In genomic region chr13:62583466-62583865, GRCh38 we compare ENCODE assay signal across 28 cellular contexts.
"Had no signal": no experiment of that assay in that cellular context is flagged by ENCODE, and none has a peak within 500 bp of the region (broad histone marks: within the 10 kb centered on the region; RNA-seq: fewer than 3 reads in every experiment).

No MANE protein-coding gene starts in this region.

- H3K27me3 Mint-ChIP-seq: effector memory CD8-positive, alpha-beta T cell; naive thymus-derived CD4-positive, alpha-beta T cell had no signal

- H3K4me1 ChIP-seq: esophagus squamous epithelium, heart right ventricle, left lung, psoas muscle, sigmoid colon, stomach, thyroid gland, vagina had no signal

- DNase-seq: cortex of kidney; effector memory CD8-positive, alpha-beta T cell; erythroblast; esophagus squamous epithelium; foreskin melanocyte; glutamatergic neuron; heart right ventricle; hippocampal formation; kidney; left lung; mesenchymal stem cell; midbrain; naive thymus-derived CD4-positive, alpha-beta T cell; nucleus accumbens; ovary; posterior cingulate gyrus; psoas muscle; right cardiac atrium; sigmoid colon; stimulated activated CD4-positive, alpha-beta T cell treated with anti-CD3 and anti-CD28 coated beads, Interleukin-2, amount 100 ng/mL, for 24 hours; stimulated activated CD4-positive, alpha-beta T cell treated with anti-CD3 and anti-CD28 coated beads, Interleukin-4, amount 100 ng/mL, for 24 hours; stimulated activated naive CD4-positive, alpha-beta T cell treated with Interleukin-2 at 50 U/mL for 16 hours; stomach; thyroid gland; trophoblast cell had no signal

- H3K36me3 ChIP-seq: esophagus squamous epithelium, heart right ventricle, left lung, sigmoid colon, stomach, thyroid gland, vagina had no signal

- H3K27me3 ChIP-seq: esophagus squamous epithelium, heart right ventricle, left lung, ovary, sigmoid colon, stomach, thyroid gland, vagina had no signal

- H3K27ac ChIP-seq: esophagus squamous epithelium, heart right ventricle, left lung, ovary, psoas muscle, sigmoid colon, stomach, thyroid gland, vagina had no signal

- H3K4me1 Mint-ChIP-seq: naive thymus-derived CD4-positive, alpha-beta T cell; nephron; stimulated activated effector memory CD8-positive, alpha-beta T cell treated with anti-CD3 and anti-CD28 coated beads, Interleukin-12 subunit alpha, Interleukin-12 subunit beta, amount 100 ng/mL, for 72 hours had no signal

- ATAC-seq: effector memory CD8-positive, alpha-beta T cell; heart right ventricle; left lung; naive thymus-derived CD4-positive, alpha-beta T cell; psoas muscle; right cardiac atrium; stimulated activated effector memory CD8-positive, alpha-beta T cell treated with anti-CD3 and anti-CD28 coated beads, Interleukin-12 subunit alpha, Interleukin-12 subunit beta, amount 100 ng/mL, for 72 hours had no signal

- H3K36me3 Mint-ChIP-seq: naive thymus-derived CD4-positive, alpha-beta T cell; stimulated activated effector memory CD8-positive, alpha-beta T cell treated with anti-CD3 and anti-CD28 coated beads, Interleukin-12 subunit alpha, Interleukin-12 subunit beta, amount 100 ng/mL, for 72 hours had no signal

- H3K9me3 Mint-ChIP-seq: nephron had no signal

- H3K4me3 ChIP-seq: esophagus squamous epithelium, heart right ventricle, left lung, ovary, psoas muscle, sigmoid colon, stomach, thyroid gland, vagina had no signal

- H3K27ac Mint-ChIP-seq: effector memory CD8-positive, alpha-beta T cell; naive thymus-derived CD4-positive, alpha-beta T cell; nephron; stimulated activated effector memory CD8-positive, alpha-beta T cell treated with anti-CD3 and anti-CD28 coated beads, Interleukin-12 subunit alpha, Interleukin-12 subunit beta, amount 100 ng/mL, for 72 hours had no signal

- H3K4me3 Mint-ChIP-seq: effector memory CD8-positive, alpha-beta T cell; naive thymus-derived CD4-positive, alpha-beta T cell; nephron; stimulated activated effector memory CD8-positive, alpha-beta T cell treated with anti-CD3 and anti-CD28 coated beads, Interleukin-12 subunit alpha, Interleukin-12 subunit beta, amount 100 ng/mL, for 72 hours had no signal

- H3K9me3 ChIP-seq: left lung, ovary, psoas muscle, sigmoid colon, stomach, thyroid gland, vagina had no signal
